8 cellular contexts compared by ENCODE assay signal in genomic region chr15:38414351-38414750, GRCh38. TPM values are rescaled to one million over a fixed set of nuclear protein-coding genes. Genes with fewer than 3 reads are reported as not detected.
DNase-seq lines count a peak whose midpoint lies in the region; ATAC-seq, FAIRE-seq and TF ChIP-seq lines count a peak whose summit lies in the region.

No MANE protein-coding gene starts in this region.

- no peaks in the 10 kb centered on the region for H3K36me3 ChIP-seq in esophagus muscularis mucosa

- H3K27ac ChIP-seq in C4-2B (no peak overlapping the region), esophagus muscularis mucosa (replicated peaks in 1 of 4) (no peak overlapping the region)

- FAIRE-seq in H54 (lab: Jason Lieb, UNC), result peak; percentile 75

- no peaks in the 10 kb centered on the region for H3K9me3 ChIP-seq in esophagus muscularis mucosa

- H3K4me1 ChIP-seq in esophagus muscularis mucosa, result peaks cover 0 to 3% (median 0%) of the 10 kb centered on the region in 4 donors

- peaks cover 0 to 10% (median 0%) of the 10 kb centered on the region in 4 donors for H3K27me3 ChIP-seq in esophagus muscularis mucosa

- in situ Hi-C loops in SK-MEL-5 (cut with HindIII; ENCODE audit: low pct_unique_long_range_greater_than_20kb, low sequenced_read_pairs), result no loop called here

- no peak for ATAC-seq in HG02973 (IDR thresholded peaks at IDR 0.05; ENCODE audit: unreplicated experiment)

- DNase-seq in H54 (ENCODE audit: insufficient read length, low spot score) (peak; percentile 26), SK-MEL-5 (ENCODE audit: low read depth, low spot score) (peak; percentile 83), esophagus muscularis mucosa (ENCODE audit: extremely low spot score) (no peak), myocyte (ENCODE audit: low read depth) (peak; percentile 79), COR-L47 (lab: John Stamatoyannopoulos, UW) (no peak)
- DNase-seq in NK-92 treated with Interleukin-12 subunit alpha and Interleukin-12 subunit beta, amount 100 ng/mL, for 24 hours (lab: John Stamatoyannopoulos, UW), result no peak

- intact Hi-C loops in esophagus muscularis mucosa (cut with DNase I), result no loop called here

- H3K4me3 ChIP-seq in esophagus muscularis mucosa, result no peak overlapping the region

- no peak for TF ChIP-seq EP300 in esophagus muscularis mucosa (IDR thresholded peaks at IDR 0.05)

- peak; percentile 77 for TF ChIP-seq CTCF in C4-2B (conservative IDR thresholded peaks at IDR 0.05)
- peak; percentile 39 to 51 (median 42) for TF ChIP-seq CTCF in esophagus muscularis mucosa (IDR thresholded peaks at IDR 0.05)

- no peak for TF ChIP-seq POLR2A in H54 (IDR thresholded peaks at IDR 0.05; ENCODE audit: low read depth, low read length)
- TF ChIP-seq POLR2A in esophagus muscularis mucosa (IDR thresholded peaks at IDR 0.05; ENCODE audit: low read depth), result no peak

RNA-seq across cellular contexts. Expression of gene FAM98B, which starts 39.6 kb away (rescaled TPM):
- 10.1 and 12.5 TPM in 2 replicates for total RNA-seq in SK-MEL-5 (2014; rRNA removed; shearing (Covaris generic))
- polyA plus RNA-seq in SK-MEL-5 (2015; cell fraction: cytosol; rRNA removed), result 9.0 and 15.6 TPM in 2 replicates
- 3.5 and 3.8 TPM in 2 replicates for polyA plus RNA-seq in SK-MEL-5 (2015; cell fraction: nucleus; rRNA removed)
- total RNA-seq in esophagus muscularis mucosa, result 10 to 100 TPM; 11.1 to 48.2 (median 15.5) TPM
- total RNA-seq in myocyte, result 4.7 and 6.6 TPM in 2 replicates
- polyA plus RNA-seq in myocyte (2012), result 7.8 TPM

Comparison
In these comparisons a context has a peak if more than half of its experiments do, and no peak if none do; other contexts are left out.
1. DNase-seq: peak in H54 (single experiment), SK-MEL-5 (single experiment) and myocyte (single experiment); none in esophagus muscularis mucosa (single experiment), COR-L47 (single experiment) and NK-92 treated with Interleukin-12 subunit alpha and Interleukin-12 subunit beta, amount 100 ng/mL, for 24 hours (single experiment).